ENCODE assay signal across 22 cellular contexts in genomic region chr3:179624471-179624870, GRCh38.
"Had no signal": no experiment of that assay in that cellular context is flagged by ENCODE, and none has a peak within 500 bp of the region (broad histone marks: within the 10 kb centered on the region; RNA-seq: fewer than 3 reads in every experiment).

No MANE protein-coding gene starts in this region.

- H3K4me1 ChIP-seq: adrenal gland, ascending aorta, breast epithelium, esophagus squamous epithelium, heart right ventricle, left lung, prostate gland, upper lobe of left lung had no signal

- H3K27ac Mint-ChIP-seq: activated CD8-positive, alpha-beta T cell treated with anti-CD3 and anti-CD28 coated beads, Interleukin-2, amount 10 ng/mL, durations not matched to agents 7 days and 5 days; activated naive CD8-positive, alpha-beta T cell; activated T-helper 1 cell treated with anti-CD3 and anti-CD28 coated beads, Interleukin-12 subunit alpha, Interleukin-12 subunit beta, Interleukin-2, Interleukin-4 antibody, amounts not matched to agents 30 ng/mL and 10 ng/mL and 1 ng/mL, durations not matched to agents 14 hours and 24 hours and 36 hours; endodermal cell; mesothelial cell of epicardium; natural killer cell had no signal

- H3K9me3 ChIP-seq: adrenal gland, ascending aorta, breast epithelium, esophagus squamous epithelium, heart right ventricle, left lung, prostate gland, upper lobe of left lung had no signal

- H3K36me3 ChIP-seq: breast epithelium, prostate gland had no signal

- H3K27me3 ChIP-seq: adrenal gland, ascending aorta, breast epithelium, esophagus squamous epithelium, heart right ventricle, left lung, upper lobe of left lung had no signal

- ATAC-seq: activated CD8-positive, alpha-beta T cell treated with anti-CD3 and anti-CD28 coated beads, Interleukin-2, amount 10 ng/mL, durations not matched to agents 7 days and 5 days; heart right ventricle; left lung; natural killer cell; stimulated activated naive CD8-positive, alpha-beta T cell treated with anti-CD3 and anti-CD28 coated beads, Interleukin-15, Interleukin-2, amounts not matched to agents 100 U/mL and 50 U/mL, for 24 hours had no signal

- H3K9me3 Mint-ChIP-seq: activated T-helper 1 cell treated with anti-CD3 and anti-CD28 coated beads, Interleukin-12 subunit alpha, Interleukin-12 subunit beta, Interleukin-2, Interleukin-4 antibody, amounts not matched to agents 30 ng/mL and 10 ng/mL and 1 ng/mL, durations not matched to agents 14 hours and 24 hours and 36 hours; central memory CD8-positive, alpha-beta T cell; mesothelial cell of epicardium; natural killer cell had no signal

- H3K27me3 Mint-ChIP-seq: activated naive CD8-positive, alpha-beta T cell; central memory CD8-positive, alpha-beta T cell had no signal

- H3K4me3 ChIP-seq: adrenal gland, ascending aorta, breast epithelium, coronary artery, esophagus squamous epithelium, heart right ventricle, left lung, prostate gland, upper lobe of left lung had no signal

- H3K27ac ChIP-seq: adrenal gland, ascending aorta, breast epithelium, coronary artery, esophagus squamous epithelium, heart right ventricle, left lung, prostate gland, upper lobe of left lung, VCaP had no signal

- DNase-seq: activated CD4-positive, alpha-beta T cell treated with anti-CD3 and anti-CD28 coated beads for 1 hour; activated CD4-positive, alpha-beta T cell treated with anti-CD3 and anti-CD28 coated beads, Interleukin-2, amount 50 U/mL, for 1 hour; activated CD8-positive, alpha-beta T cell treated with anti-CD3 and anti-CD28 coated beads, Interleukin-2, amount 10 ng/mL, durations not matched to agents 7 days and 5 days; adrenal gland; endodermal cell; esophagus squamous epithelium; heart right ventricle; left lung; mammary epithelial cell; natural killer cell; stimulated activated CD4-positive, alpha-beta T cell treated with anti-CD3 and anti-CD28 coated beads, Interleukin-4, amount 100 ng/mL, for 4 hours; stimulated activated naive CD8-positive, alpha-beta T cell treated with anti-CD3 and anti-CD28 coated beads, Interleukin-15, Interleukin-2, amounts not matched to agents 100 U/mL and 50 U/mL, for 24 hours; upper lobe of left lung had no signal

- H3K4me1 Mint-ChIP-seq: central memory CD8-positive, alpha-beta T cell; endodermal cell; mesothelial cell of epicardium; natural killer cell had no signal

- H3K4me3 Mint-ChIP-seq: activated CD8-positive, alpha-beta T cell treated with anti-CD3 and anti-CD28 coated beads, Interleukin-2, amount 10 ng/mL, durations not matched to agents 7 days and 5 days; activated naive CD8-positive, alpha-beta T cell; activated T-helper 1 cell treated with anti-CD3 and anti-CD28 coated beads, Interleukin-12 subunit alpha, Interleukin-12 subunit beta, Interleukin-2, Interleukin-4 antibody, amounts not matched to agents 30 ng/mL and 10 ng/mL and 1 ng/mL, durations not matched to agents 14 hours and 24 hours and 36 hours; central memory CD8-positive, alpha-beta T cell; endodermal cell; mesothelial cell of epicardium; natural killer cell had no signal
